In the genomic region with DNA sequence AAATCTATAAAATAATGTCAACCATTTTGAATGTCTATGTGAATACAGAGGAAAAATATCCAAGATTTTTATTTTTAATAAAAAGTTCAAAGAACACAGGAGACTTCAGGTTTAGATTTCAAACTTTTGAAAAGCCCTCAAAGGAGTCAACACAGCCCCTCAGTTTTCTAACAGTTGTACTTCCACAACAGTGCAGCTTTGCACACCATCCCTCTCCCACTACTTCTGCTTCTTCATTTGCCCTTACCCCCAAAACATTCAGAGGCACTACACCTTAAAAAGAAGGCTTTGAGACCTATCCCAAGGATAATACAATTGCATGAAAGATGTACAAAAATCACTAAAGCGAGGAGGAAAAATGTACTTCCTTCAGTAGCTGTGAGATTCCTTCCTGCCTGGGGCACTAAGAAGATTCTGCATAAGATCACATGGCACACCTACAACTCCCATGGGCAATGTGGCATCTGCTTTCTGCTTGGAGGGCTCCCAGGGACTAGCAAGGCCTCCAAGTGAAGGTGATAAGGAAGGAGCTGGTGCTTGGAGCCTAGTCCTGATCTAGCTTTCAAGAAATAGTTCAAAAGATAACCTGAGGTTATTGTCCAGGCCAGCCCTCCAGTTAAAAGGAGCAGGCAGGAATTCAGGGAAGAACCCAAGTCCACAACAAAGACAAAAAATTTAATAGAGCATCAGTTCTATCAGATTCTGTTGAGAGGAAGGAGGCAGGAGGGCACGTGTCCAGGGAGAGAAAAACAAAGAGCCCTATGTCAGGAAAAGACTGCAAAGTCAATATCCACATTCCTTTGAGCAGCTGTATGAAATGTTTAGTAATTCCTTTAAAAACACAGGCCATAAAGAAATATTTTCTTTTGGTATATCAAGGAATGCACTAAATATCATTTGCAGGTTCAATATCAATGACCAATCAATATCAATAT, we compare ENCODE assay signal across 12 cellular contexts. TPM values are rescaled to one million over a fixed set of nuclear protein-coding genes. Genes with fewer than 3 reads are reported as not detected.
A peak's percentile ranks its signal among the peaks of the same experiment; 100 is the strongest.
DNase-seq lines count a peak whose midpoint lies in the region; ATAC-seq and TF ChIP-seq lines count a peak whose summit lies in the region.
"Had no signal": no experiment of that assay in that cellular context is flagged by ENCODE, and none has a peak within 500 bp of the region (broad histone marks: within the 10 kb centered on the region; RNA-seq: fewer than 3 reads in every experiment).

No MANE protein-coding gene starts in this region.

- peaks cover 84 to 96% (median 94%) of the 10 kb centered on the region in 3 donors for H3K4me1 Mint-ChIP-seq in CD8-positive, alpha-beta memory T cell
- peaks cover 74 to 76% of the 10 kb centered on the region in 2 donors for H3K4me1 Mint-ChIP-seq in natural killer cell

- no peaks in the 10 kb centered on the region for H3K36me3 ChIP-seq in CD8-positive, alpha-beta memory T cell (ENCODE audit: insufficient read depth, low read length)
- no peaks in the 10 kb centered on the region for H3K36me3 ChIP-seq in body of pancreas (replicated peaks in 1 of 2; ENCODE audit: insufficient read depth in 1 of 2, low read depth in 2 of 2)

- 28 to 57% methylated on average over 2 of the region's 2 CpGs for WGBS in body of pancreas, 2 donors

- H3K36me3 Mint-ChIP-seq in CD8-positive, alpha-beta memory T cell = peaks cover 0 to 37% (median 9%) of the 10 kb centered on the region in 3 donors
- no peaks in the 10 kb centered on the region for H3K36me3 Mint-ChIP-seq in natural killer cell

- no peak for DNase-seq in CD8-positive, alpha-beta memory T cell
- DNase-seq in body of pancreas = peak in 1 of 4 donors; percentile 25
- no peak for DNase-seq in natural killer cell
- DNase-seq in SK-N-DZ (ENCODE audit: low spot score) = no peak
- no peak for DNase-seq in NCI-H1048 (lab: John Stamatoyannopoulos, UW)
- no peak for DNase-seq in DMS53 (lab: John Stamatoyannopoulos, UW)
- DNase-seq: effector CD8-positive, alpha-beta T cell; small intestine had no signal

- CTCF ChIA-PET in CD8-positive, alpha-beta memory T cell (lab: Charles Lee) = interaction anchor here (1.3 to 1.5 kb wide), 2 partner anchors 20 to 100 kb away, joined by 3 to 4 read pairs; partner anchors contain the start of gene ARAP2

- peaks cover 54% of the 10 kb centered on the region for H3K4me1 ChIP-seq in CD8-positive, alpha-beta memory T cell (ENCODE audit: insufficient read depth, low read length)
- peaks cover 26% of the 10 kb centered on the region for H3K4me1 ChIP-seq in body of pancreas

- no peak overlapping the region for H3K27ac ChIP-seq in CD8-positive, alpha-beta memory T cell (ENCODE audit: low read depth, low read length)
- H3K27ac ChIP-seq in body of pancreas = peak overlapping the region in 2 of 4 donors; percentile 52 to 53
- H3K27ac ChIP-seq: hepatocyte had no signal

- H3K4me3 Mint-ChIP-seq in CD8-positive, alpha-beta memory T cell = peak overlapping the region; percentile 55 to 91 (median 75)
- peak overlapping the region; percentile 70 for H3K4me3 Mint-ChIP-seq in natural killer cell

- H3K4me3 ChIP-seq in CD8-positive, alpha-beta memory T cell (ENCODE audit: low read length) = no peak overlapping the region
- no peak overlapping the region for H3K4me3 ChIP-seq in body of pancreas
- H3K4me3 ChIP-seq: hepatocyte had no signal

- no peaks in the 10 kb centered on the region for H3K9me3 Mint-ChIP-seq in CD8-positive, alpha-beta memory T cell
- no peaks in the 10 kb centered on the region for H3K9me3 Mint-ChIP-seq in natural killer cell

- no peaks in the 10 kb centered on the region for H3K27me3 Mint-ChIP-seq in CD8-positive, alpha-beta memory T cell
- no peaks in the 10 kb centered on the region for H3K27me3 Mint-ChIP-seq in natural killer cell (ENCODE audit: low read depth in 2 of 2)

- peak overlapping the region in 7 of 8 donors; percentile 57 to 91 (median 69) for H3K27ac Mint-ChIP-seq in CD8-positive, alpha-beta memory T cell
- peak overlapping the region; percentile 80 to 81 for H3K27ac Mint-ChIP-seq in natural killer cell

- H3K9me3 ChIP-seq in CD8-positive, alpha-beta memory T cell (ENCODE audit: low read length) = no peaks in the 10 kb centered on the region
- no peaks in the 10 kb centered on the region for H3K9me3 ChIP-seq in body of pancreas

- POLR2A ChIA-PET in CD8-positive, alpha-beta memory T cell (lab: Charles Lee) = interaction anchor here (0.5 to 1.7 kb wide), 3 partner anchors 17 to 400 kb away, joined by 3 to 6 read pairs (median 3); partner anchors contain the start of gene ARAP2

- no peaks in the 10 kb centered on the region for H3K27me3 ChIP-seq in CD8-positive, alpha-beta memory T cell (ENCODE audit: insufficient read depth, low read length, poor library complexity, severe bottlenecking)
- no peaks in the 10 kb centered on the region for H3K27me3 ChIP-seq in body of pancreas
- H3K27me3 ChIP-seq: hepatocyte had no signal

- intact Hi-C loops in body of pancreas (cut with DNase I) (no loop called here), natural killer cell (cut with micrococcal nuclease) (no loop called here)

- ATAC-seq in HG03108 (IDR thresholded peaks at IDR 0.05; ENCODE audit: unreplicated experiment) (peak; percentile 60), body of pancreas (peak; percentile 69), natural killer cell (no peak), GM19328 (IDR thresholded peaks at IDR 0.05; ENCODE audit: unreplicated experiment) (no peak)
- ATAC-seq: Right ventricle myocardium inferior had no signal

- TF ChIP-seq CTCF in body of pancreas (IDR thresholded peaks at IDR 0.05) = no peak
- TF ChIP-seq CTCF in natural killer cell (IDR thresholded peaks at IDR 0.05) = no peak

- TF ChIP-seq POLR2A in body of pancreas (IDR thresholded peaks at IDR 0.05) = no peak

RNA-seq across cellular contexts. Expression of gene ARAP2, which starts 19.1 kb away (rescaled TPM):
- 10 to 100 TPM; 49.7 to 49.9 TPM for total RNA-seq in CD8-positive, alpha-beta memory T cell
- 44.2 TPM for polyA plus RNA-seq in CD8-positive, alpha-beta memory T cell
- total RNA-seq in body of pancreas = 10 to 100 TPM; 12.5 to 14.3 TPM
- total RNA-seq in natural killer cell = 100 to 1,000 TPM; 199 to 295 (median 270) TPM
- polyA plus RNA-seq in SK-N-DZ (2014; cell fraction: cytosol; rRNA removed) = 0.13 TPM in 1 of 2 replicates, not detected in the other
- 0.01 and 0.23 TPM in 2 replicates for polyA plus RNA-seq in SK-N-DZ (2014; cell fraction: nucleus; rRNA removed)

RNA-seq across cellular contexts. Expression of gene DTHD1, which starts 56.2 kb away (rescaled TPM):
- 1 to 10 TPM; 3.3 to 3.5 TPM for total RNA-seq in CD8-positive, alpha-beta memory T cell
- polyA plus RNA-seq in CD8-positive, alpha-beta memory T cell = 5.9 TPM
- total RNA-seq in body of pancreas (under 1 TPM in 1 of 2 donors, not detected in 1; under 0.01 TPM), natural killer cell (10 to 100 TPM; 67.0 to 95.4 (median 81.5) TPM)
- not detected in 2 replicates for polyA plus RNA-seq in SK-N-DZ (2014; cell fraction: cytosol; rRNA removed)
- not detected in 2 replicates for polyA plus RNA-seq in SK-N-DZ (2014; cell fraction: nucleus; rRNA removed)
- total RNA-seq: hepatocyte, Right ventricle myocardium inferior had no signal
- polyA plus RNA-seq: hepatocyte had no signal

Comparison
In these comparisons a context has a peak if more than half of its experiments do, and no peak if none do; other contexts are left out.
1. ATAC-seq: peak in HG03108 (single experiment) and body of pancreas (single experiment); none in natural killer cell (0 of 3) and GM19328 (single experiment).
2. RNA of gene DTHD1, which starts 56.2 kb away (total RNA-seq): 67.0 to 95.4 TPM in natural killer cell; 3.3 to 3.5 TPM in CD8-positive, alpha-beta memory T cell and under 0.01 TPM in body of pancreas; every median in the first group is over 10 times any median in the second.